In genomic region chr2:27911458-27912210, GRCh38 we compare ENCODE assay signal across 18 cellular contexts.
"Had no signal": no experiment of that assay in that cellular context is flagged by ENCODE, and none has a peak within 500 bp of the region (broad histone marks: within the 10 kb centered on the region; RNA-seq: fewer than 3 reads in every experiment).

No MANE protein-coding gene starts in this region.

- H3K9me3 Mint-ChIP-seq: activated naive CD8-positive, alpha-beta T cell treated with anti-CD3 and anti-CD28 coated beads for 36 hours; activated T-cell treated with anti-CD3 and anti-CD28 coated beads, Interleukin-2, amount 50 U/mL, for 4 hours had no signal

- H3K36me3 ChIP-seq: lower lobe of right lung, right atrium auricular region, upper lobe of left lung, WERI-Rb-1 had no signal

- H3K27ac Mint-ChIP-seq: activated naive CD8-positive, alpha-beta T cell treated with anti-CD3 and anti-CD28 coated beads for 36 hours; progenitor cell of endocrine pancreas had no signal

- H3K27me3 Mint-ChIP-seq: activated naive CD8-positive, alpha-beta T cell treated with anti-CD3 and anti-CD28 coated beads for 36 hours; naive thymus-derived CD4-positive, alpha-beta T cell; progenitor cell of endocrine pancreas had no signal

- ATAC-seq: activated T-cell treated with anti-CD3 and anti-CD28 coated beads, Interleukin-2, amount 50 U/mL, for 4 hours; lower lobe of right lung; naive thymus-derived CD4-positive, alpha-beta T cell; stimulated activated naive CD8-positive, alpha-beta T cell treated with anti-CD3 and anti-CD28 coated beads, Interleukin-15, Interleukin-2, amounts not matched to agents 100 U/mL and 50 U/mL, for 24 hours had no signal

- DNase-seq: activated CD8-positive, alpha-beta memory T cell treated with anti-CD3 and anti-CD28 coated beads, Interleukin-2, amount 50 U/mL, for 48 hours; activated naive CD4-positive, alpha-beta T cell treated with Interleukin-2 at 50 U/mL for 16 hours; activated naive CD8-positive, alpha-beta T cell treated with anti-CD3 and anti-CD28 coated beads for 36 hours; activated T-cell treated with anti-CD3 and anti-CD28 coated beads, Interleukin-2, amount 50 U/mL, for 4 hours; amniotic stem cell; cerebellar nuclear complex; kidney; lower lobe of right lung; naive thymus-derived CD4-positive, alpha-beta T cell; stimulated activated CD4-positive, alpha-beta T cell treated with anti-CD3 and anti-CD28 coated beads, Interleukin-4, amount 100 ng/mL, for 24 hours; stimulated activated naive CD8-positive, alpha-beta T cell treated with anti-CD3 and anti-CD28 coated beads, Interleukin-15, Interleukin-2, amounts not matched to agents 100 U/mL and 50 U/mL, for 24 hours; T-helper 1 cell; upper lobe of left lung; WERI-Rb-1 had no signal

- H3K27me3 ChIP-seq: right atrium auricular region, upper lobe of left lung had no signal

- H3K4me3 Mint-ChIP-seq: activated naive CD8-positive, alpha-beta T cell treated with anti-CD3 and anti-CD28 coated beads for 36 hours; activated T-cell treated with anti-CD3 and anti-CD28 coated beads, Interleukin-2, amount 50 U/mL, for 4 hours; naive thymus-derived CD4-positive, alpha-beta T cell had no signal

- H3K4me3 ChIP-seq: coronary artery, lower lobe of right lung, right atrium auricular region, upper lobe of left lung had no signal

- H3K9me3 ChIP-seq: lower lobe of right lung, right atrium auricular region, upper lobe of left lung had no signal

- H3K27ac ChIP-seq: coronary artery, epithelial cell of prostate, lower lobe of right lung, right atrium auricular region, upper lobe of left lung, WERI-Rb-1 had no signal
